In genomic region chr11:59680287-59681154, GRCh38 we compare ENCODE assay signal across 9 cellular contexts. TPM values are rescaled to one million over a fixed set of nuclear protein-coding genes. Genes with fewer than 3 reads are reported as not detected.
DNase-seq lines count a peak whose midpoint lies in the region; ATAC-seq, FAIRE-seq and TF ChIP-seq lines count a peak whose summit lies in the region.
"Had no signal": no experiment of that assay in that cellular context is flagged by ENCODE, and none has a peak within 500 bp of the region (broad histone marks: within the 10 kb centered on the region; RNA-seq: fewer than 3 reads in every experiment).

No MANE protein-coding gene starts in this region.

- H3K27me3 Mint-ChIP-seq in MCF 10A (ENCODE audit: insufficient read depth, unreplicated experiment) = no peaks in the 10 kb centered on the region

- H3K36me3 Mint-ChIP-seq in MCF 10A (ENCODE audit: insufficient read depth, unreplicated experiment) = no peaks in the 10 kb centered on the region

- H3K4me3 ChIP-seq in kidney epithelial cell (ENCODE audit: low read depth, low read length) = no peak overlapping the region

- H3K4me3 Mint-ChIP-seq in MCF 10A (ENCODE audit: unreplicated experiment) = no peak overlapping the region

- H3K27me3 ChIP-seq in kidney epithelial cell (ENCODE audit: control insufficient read depth, insufficient read depth, low read length) = no peaks in the 10 kb centered on the region

- no peaks in the 10 kb centered on the region for H3K4me1 Mint-ChIP-seq in MCF 10A (ENCODE audit: insufficient read depth, unreplicated experiment)

- no peak overlapping the region for H3K27ac Mint-ChIP-seq in MCF 10A (ENCODE audit: low read depth, unreplicated experiment)

- no TSS peak for BruUV-seq in MCF 10A (replicated peaks; lab: Mats Ljungman, UMichigan)

- DNase-seq in GM12892 (ENCODE audit: insufficient read length) = peak; percentile 20
- peak; percentile 29 for DNase-seq in NCI-H2029 (lab: John Stamatoyannopoulos, UW)
- peak; percentile 76 for DNase-seq in MCF 10A (ENCODE audit: unreplicated experiment)
- DNase-seq in kidney epithelial cell (ENCODE audit: low read depth) = peak; percentile 63
- DNase-seq in stimulated activated CD4-positive, alpha-beta T cell treated with anti-CD3 and anti-CD28 coated beads, Interleukin-4, amount 100 ng/mL, for 4 hours = peak; percentile 40 to 61

- H3K9me3 Mint-ChIP-seq in MCF 10A (ENCODE audit: unreplicated experiment) = peaks cover 7% of the 10 kb centered on the region

- POLR2A ChIA-PET in MCF 10A (lab: Yijun Ruan, JAX) = interaction anchor here (0.6 to 1.5 kb wide), 3 partner anchors 9 to 214 kb away, joined by 3 to 4 read pairs (median 3); partner anchors contain the start of gene PATL1

- CTCF ChIA-PET in MCF 10A (lab: Yijun Ruan, JAX) = interaction anchor here (0.6 to 1.8 kb wide), 16 partner anchors 9 to 571 kb away, joined by 3 to 18 read pairs (median 4); partner anchors contain the start of gene PATL1

- peak; percentile 95 for ATAC-seq in HG02798 (IDR thresholded peaks at IDR 0.05; ENCODE audit: poor library complexity, unreplicated experiment)

- intact Hi-C loops in MCF 10A (cut with micrococcal nuclease) = loop anchor here (1.0 to 5.0 kb wide), 6 partner anchors 122 to 510 kb away; no protein-coding TSS in a partner anchor

- H3K27ac ChIP-seq in 22Rv1 = no peak overlapping the region

- TF ChIP-seq POLR2A in GM12892 (IDR thresholded peaks at IDR 0.05; ENCODE audit: low read depth, low read length) = no peak

- no peaks in the 10 kb centered on the region for H3K36me3 ChIP-seq in kidney epithelial cell (ENCODE audit: control insufficient read depth, insufficient read depth, low read length)

- TF ChIP-seq CTCF in 22Rv1 (IDR thresholded peaks at IDR 0.05) (peak; percentile 81), MCF 10A (IDR thresholded peaks at IDR 0.05; ENCODE audit: unreplicated experiment) (peak; percentile 84), kidney epithelial cell (IDR thresholded peaks at IDR 0.05; ENCODE audit: insufficient read depth, low read length, poor library complexity, severe bottlenecking) (peak; percentile 87)

- FAIRE-seq in GM12892 (lab: Jason Lieb, UNC) = peak; percentile 92
- peak; percentile 61 for FAIRE-seq in TTC549 (lab: Jason Lieb, UNC)

RNA-seq across cellular contexts. Expression of gene PATL1, which starts 11.7 kb away (rescaled TPM):
- 31.9 TPM for polyA plus RNA-seq in GM12892 (2012; ENCODE audit: missing spikeins)
- 42.6 and 49.6 TPM in 2 replicates for total RNA-seq in MCF 10A (2022)
- total RNA-seq in kidney epithelial cell = 28.5 and 28.7 TPM in 2 replicates

RNA-seq across cellular contexts. Expression of gene OR10V1, which starts 33.1 kb away (rescaled TPM):
- polyA plus RNA-seq in GM12892 (2012; ENCODE audit: missing spikeins) = not detected
- total RNA-seq in MCF 10A (2022) = not detected in 2 replicates
- not detected in 2 replicates for total RNA-seq in kidney epithelial cell
- total RNA-seq: temporal lobe had no signal

Comparison
In these comparisons a context has a peak if more than half of its experiments do, and no peak if none do; other contexts are left out.
1. DNase-seq: peak in every context shown above with its lines; median percentile 76 in MCF 10A; 63 in kidney epithelial cell; 50 in stimulated activated CD4-positive, alpha-beta T cell treated with anti-CD3 and anti-CD28 coated beads, Interleukin-4, amount 100 ng/mL, for 4 hours; 29 in NCI-H2029; 20 in GM12892.